13 cellular contexts compared by ENCODE assay signal in the genomic region with DNA sequence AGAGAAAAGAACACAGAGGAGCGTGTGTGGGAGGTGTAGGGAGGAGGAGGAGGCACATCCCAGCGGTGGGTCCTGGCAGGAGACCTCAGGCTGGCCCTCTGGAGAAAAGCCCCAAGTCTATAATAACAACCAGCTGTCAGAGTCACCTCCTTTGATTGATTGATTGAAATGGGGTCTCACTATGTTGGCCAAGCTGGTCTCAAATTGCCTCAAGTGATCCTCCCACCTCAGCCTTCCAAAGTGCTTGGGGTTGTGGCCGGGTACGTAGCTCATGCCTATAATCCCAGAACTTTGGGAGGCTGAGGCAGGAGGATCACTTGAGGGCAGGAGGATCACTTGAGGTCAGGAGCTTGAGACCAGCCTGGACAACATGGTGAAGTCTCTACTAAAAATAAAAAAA.
A peak's percentile ranks its signal among the peaks of the same experiment; 100 is the strongest.
DNase-seq lines count a peak whose midpoint lies in the region; ATAC-seq and TF ChIP-seq lines count a peak whose summit lies in the region.
"Had no signal": no experiment of that assay in that cellular context is flagged by ENCODE, and none has a peak within 500 bp of the region (broad histone marks: within the 10 kb centered on the region; RNA-seq: fewer than 3 reads in every experiment).

No MANE protein-coding gene starts in this region.

- peak overlapping the region; percentile 84 for H3K4me3 Mint-ChIP-seq in T-helper 2 cell treated with Interferon-gamma antibody and Interleukin-4, amounts not matched to agents 5 μg/mL and 100 μg/mL, for 36 hours

- intact Hi-C loops in body of pancreas (cut with DNase I) = no loop called here
- intact Hi-C loops in psoas muscle (cut with DNase I) = loop anchor here in 1 of 2 donors (5.0 kb wide), 1 partner anchor 129 kb away; no protein-coding TSS in a partner anchor

- peaks cover 8% of the 10 kb centered on the region; the same call in 1 of the 2 replicates for H3K79me2 ChIP-seq in Loucy (ENCODE audit: insufficient read depth, low read length)

- H3K4me1 ChIP-seq in Loucy (ENCODE audit: insufficient read depth, low read length, poor library complexity, severe bottlenecking) (peaks cover 78% of the 10 kb centered on the region), body of pancreas (peaks cover 84% of the 10 kb centered on the region), psoas muscle (peaks cover 85% of the 10 kb centered on the region)

- no peak for TF ChIP-seq POLR2A in body of pancreas (IDR thresholded peaks at IDR 0.05)

- 0 out of 2 replicates have a peak, but pooled peaks cover 13% of the 10 kb centered on the region for H3F3A ChIP-seq in Loucy (ENCODE audit: low read depth)

- peak overlapping the region; percentile 96 for H3K27ac Mint-ChIP-seq in T-helper 2 cell treated with Interferon-gamma antibody and Interleukin-4, amounts not matched to agents 5 μg/mL and 100 μg/mL, for 36 hours

- TF ChIP-seq CTCF in Loucy (conservative IDR thresholded peaks at IDR 0.05; ENCODE audit: low read length) (no peak), body of pancreas (IDR thresholded peaks at IDR 0.05) (no peak), psoas muscle (IDR thresholded peaks at IDR 0.05) (no peak), brain microvascular endothelial cell (IDR thresholded peaks at IDR 0.05; ENCODE audit: low read depth, low read length, missing control alignments) (no peak)

- DNase-seq in T-helper 2 cell treated with Interferon-gamma antibody and Interleukin-4, amounts not matched to agents 5 μg/mL and 100 μg/mL, for 36 hours (ENCODE audit: low spot score) = no peak
- DNase-seq in T-helper 2 cell (no peak), body of pancreas (no peak), psoas muscle (no peak), brain microvascular endothelial cell (no peak), DMS79 (lab: John Stamatoyannopoulos, UW) (no peak)
- DNase-seq: 8988T, NCI-H2081 treated with DMSO at 0.1 percent for 48 hours, ovary had no signal

- H3K27me3 ChIP-seq in Loucy (ENCODE audit: insufficient read depth, low read length, poor library complexity, severe bottlenecking) (no peaks in the 10 kb centered on the region), body of pancreas (no peaks in the 10 kb centered on the region), psoas muscle (ENCODE audit: insufficient read depth in 3 of 3, low read length in 2 of 3) (no peaks in the 10 kb centered on the region), brain microvascular endothelial cell (replicated peaks) (no peaks in the 10 kb centered on the region)
- H3K27me3 ChIP-seq: ovary, Peyer's patch had no signal

- no peaks in the 10 kb centered on the region for H3K27me3 Mint-ChIP-seq in T-helper 2 cell treated with Interferon-gamma antibody and Interleukin-4, amounts not matched to agents 5 μg/mL and 100 μg/mL, for 36 hours (ENCODE audit: low read depth)

- in situ Hi-C loops in brain microvascular endothelial cell (cut with HindIII; ENCODE audit: low pct_ligation_motif_present, low sequenced_read_pairs) = no loop called here

- H2AFZ ChIP-seq in Loucy (ENCODE audit: low read length) = no peak overlapping the region

- H3K4me3 ChIP-seq in Loucy (ENCODE audit: low read length, poor library complexity, severe bottlenecking) (no peak overlapping the region), body of pancreas (no peak overlapping the region), psoas muscle (no peak overlapping the region), brain microvascular endothelial cell (ENCODE audit: low read depth, low read length) (no peak overlapping the region)
- H3K4me3 ChIP-seq: ovary, Peyer's patch had no signal

- WGBS in body of pancreas, 2 donors = 93 to 95% methylated on average over 4 of the region's 4 CpGs
- 49 to 75% (median 60%) methylated on average over 4 of the region's 4 CpGs for WGBS in psoas muscle, 3 donors

- peaks cover 51% of the 10 kb centered on the region for H3K4me1 Mint-ChIP-seq in T-helper 2 cell treated with Interferon-gamma antibody and Interleukin-4, amounts not matched to agents 5 μg/mL and 100 μg/mL, for 36 hours (ENCODE audit: low read depth)

- ATAC-seq in body of pancreas = no peak
- no peak for ATAC-seq in psoas muscle
- no peak for ATAC-seq in HG03025 (IDR thresholded peaks at IDR 0.05; ENCODE audit: low FRiP score, unreplicated experiment)
- ATAC-seq: HCT116 had no signal

- H3K27ac ChIP-seq in body of pancreas = peak overlapping the region; percentile 46 to 99 (median 74)
- peak overlapping the region; percentile 77 for H3K27ac ChIP-seq in psoas muscle
- H3K27ac ChIP-seq in brain microvascular endothelial cell = no peak overlapping the region
- H3K27ac ChIP-seq: ovary had no signal

- no peaks in the 10 kb centered on the region for H4K20me1 ChIP-seq in Loucy (ENCODE audit: insufficient read depth, low read length, poor library complexity, severe bottlenecking)

- peak overlapping the region; percentile 64 for H3K9ac ChIP-seq in Loucy (ENCODE audit: low read depth, low read length, poor library complexity, severe bottlenecking)

- H3K9me3 ChIP-seq in Loucy (ENCODE audit: insufficient read depth, low read depth, low read length) (no peaks in the 10 kb centered on the region), body of pancreas (no peaks in the 10 kb centered on the region), psoas muscle (no peaks in the 10 kb centered on the region)
- H3K9me3 ChIP-seq: ovary, Peyer's patch had no signal

- H3K9me2 ChIP-seq in Loucy (replicated peaks; ENCODE audit: low read depth, low read length) = no peaks in the 10 kb centered on the region

- H3K36me3 Mint-ChIP-seq in T-helper 2 cell treated with Interferon-gamma antibody and Interleukin-4, amounts not matched to agents 5 μg/mL and 100 μg/mL, for 36 hours (ENCODE audit: low read depth) = peaks cover 9% of the 10 kb centered on the region

- H3K36me3 ChIP-seq in Loucy (ENCODE audit: insufficient read depth, low read length) (no peaks in the 10 kb centered on the region), body of pancreas (replicated peaks in 1 of 2; ENCODE audit: insufficient read depth in 1 of 2, low read depth in 2 of 2) (no peaks in the 10 kb centered on the region), psoas muscle (ENCODE audit: insufficient read depth in 1 of 2, low read depth in 1 of 2) (peaks cover 0 to 8% of the 10 kb centered on the region in 2 donors), brain microvascular endothelial cell (replicated peaks) (no peaks in the 10 kb centered on the region)
- H3K36me3 ChIP-seq: ovary had no signal

- H3K9me3 Mint-ChIP-seq in T-helper 2 cell treated with Interferon-gamma antibody and Interleukin-4, amounts not matched to agents 5 μg/mL and 100 μg/mL, for 36 hours = no peaks in the 10 kb centered on the region

- H3K4me2 ChIP-seq in Loucy (ENCODE audit: low read depth, low read length, poor library complexity, severe bottlenecking) = peak overlapping the region; percentile 26
